ENCODE assay signal across 24 cellular contexts in the genomic region with DNA sequence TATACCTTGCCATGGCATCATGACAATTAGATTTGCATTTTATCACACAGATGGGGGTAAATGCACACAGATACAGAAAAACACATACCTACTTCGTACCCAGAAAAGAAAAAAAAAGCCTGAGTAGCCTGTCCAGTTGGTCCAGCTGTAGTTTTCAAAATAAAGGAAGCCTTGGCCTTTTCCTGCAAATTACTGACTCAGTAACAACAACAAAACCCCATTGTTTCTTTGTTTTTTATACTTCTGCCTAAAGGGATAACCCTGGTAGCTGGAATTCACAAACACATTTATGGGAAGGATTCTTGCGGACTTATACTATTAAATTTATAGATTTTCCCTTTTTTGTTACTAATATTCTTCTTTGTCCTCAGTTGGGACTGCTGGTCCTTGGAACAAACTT.
A peak's percentile ranks its signal among the peaks of the same experiment; 100 is the strongest.
DNase-seq lines count a peak whose midpoint lies in the region; ATAC-seq, FAIRE-seq and TF ChIP-seq lines count a peak whose summit lies in the region.
"Had no signal": no experiment of that assay in that cellular context is flagged by ENCODE, and none has a peak within 500 bp of the region (broad histone marks: within the 10 kb centered on the region; RNA-seq: fewer than 3 reads in every experiment).

No MANE protein-coding gene starts in this region.

- H3K4me3 ChIP-seq in H1 (ENCODE audit: extremely low read depth in 1 of 4, insufficient read depth in 2 of 4, low read depth in 3 of 4, low read length in 4 of 4), result no peak overlapping the region
- H3K4me3 ChIP-seq: A549, SK-N-MC had no signal

- no peak overlapping the region for H3K4me2 ChIP-seq in H1 (ENCODE audit: insufficient read depth in 1 of 2, low read depth in 2 of 2, low read length in 2 of 2)
- H3K4me2 ChIP-seq: A549 had no signal

- no peak overlapping the region for H2BK15ac ChIP-seq in H1 (ENCODE audit: low read length)

- H3K56ac ChIP-seq in H1 (replicated peaks; ENCODE audit: insufficient read length, low read depth, low read length), result no peak overlapping the region

- H2BK20ac ChIP-seq in H1 (ENCODE audit: low read length), result no peak overlapping the region

- H4K5ac ChIP-seq in H1 (ENCODE audit: insufficient read length, low read depth, low read length), result no peak overlapping the region

- no peak for TF ChIP-seq POLR2A in H1 (IDR thresholded peaks at IDR 0.05; ENCODE audit: control extremely low read depth in 1 of 2, low read depth in 2 of 2, low read length in 2 of 2)

- H2BK12ac ChIP-seq in H1 (ENCODE audit: low read depth, low read length), result no peak overlapping the region

- no peaks in the 10 kb centered on the region for H3K36me3 ChIP-seq in H1 (ENCODE audit: control insufficient read depth in 2 of 4, insufficient read depth in 4 of 4, low read length in 3 of 4)

- no peak overlapping the region for H3K14ac ChIP-seq in H1 (ENCODE audit: insufficient read length)

- no peak overlapping the region for H3K18ac ChIP-seq in H1 (ENCODE audit: extremely low read depth, low read length)

- H3K23me2 ChIP-seq in H1 (ENCODE audit: low read depth, low read length), result no peaks in the 10 kb centered on the region

- no peak overlapping the region for H2BK5ac ChIP-seq in H1 (ENCODE audit: low read depth, low read length)

- in situ Hi-C loops in GM13977 (cut with MboI; ENCODE audit: low pct_unique_long_range_greater_than_20kb, low sequenced_read_pairs, unreplicated experiment), result no loop called here

- no peak overlapping the region for H4K8ac ChIP-seq in H1 (ENCODE audit: extremely low read depth, insufficient read depth, low read length)

- no peak overlapping the region for H2BK120ac ChIP-seq in H1 (replicated peaks; ENCODE audit: low read depth, low read length)

- peak overlapping the region; percentile 32; the same call in 1 of the 2 replicates for H2AFZ ChIP-seq in H1 (ENCODE audit: low read length)

- DNase-seq in HT1080 (ENCODE audit: low read depth) (peak; percentile 14), H1 (ENCODE audit: low read depth in 1 of 2, low spot score in 2 of 2) (no peak), glomerular endothelial cell (ENCODE audit: extremely low read depth, low read depth, low spot score) (peak; percentile 62), pulmonary artery endothelial cell (ENCODE audit: low read depth, low spot score) (peak; percentile 75), AML-193 (lab: John Stamatoyannopoulos, UW) (no peak), GM13977 (ENCODE audit: low spot score) (no peak)
- DNase-seq in activated effector memory CD4-positive, alpha-beta T cell treated with Interleukin-2 at 50 U/mL for 16 hours, result no peak
- DNase-seq: C1 segment of cervical spinal cord; CD8-positive, alpha-beta memory T cell; DMS79 treated with DMSO at 0.1 percent for 48 hours; H9; MM.1S; NCI-H1092 treated with DMSO at 0.1 percent for 48 hours; NCI-H146; NCI-H2029 treated with DMSO at 0.1 percent for 48 hours; NCI-H510A treated with DMSO at 0.1 percent for 48 hours; NCI-H774; OCI-M1; Right ventricle myocardium superior had no signal

- WGBS in H1 (ENCODE audit: extremely low coverage in 1 of 2, insufficient coverage in 1 of 2, insufficient read length in 1 of 2, insufficient replicate concordance in 2 of 2, low coverage in 1 of 2, low lambda C conversion rate in 2 of 2, missing lambda C conversion rate in 1 of 2), 2 experiments, result 88% methylated on average over 2 of the region's 2 CpGs; no CpG with 5 or more reads in 1 of the 2 experiments

- ATAC-seq in HG03025 (IDR thresholded peaks at IDR 0.05; ENCODE audit: low FRiP score, unreplicated experiment), result no peak
- ATAC-seq: A549 had no signal

- no peak overlapping the region for H4K91ac ChIP-seq in H1 (replicated peaks; ENCODE audit: insufficient read length, low read length)

- H3K9ac ChIP-seq in H1 (replicated peaks in 1 of 4; ENCODE audit: extremely low read depth in 1 of 4, low read depth in 3 of 4, low read length in 3 of 4), result no peak overlapping the region

- no peak overlapping the region for H2AK5ac ChIP-seq in H1 (ENCODE audit: low read depth, low read length)

- H3K4ac ChIP-seq in H1 (replicated peaks; ENCODE audit: insufficient read length, low read depth, low read length), result no peak overlapping the region

- H3K23ac ChIP-seq in H1 (ENCODE audit: insufficient read length), result no peak overlapping the region

- 0 out of 7 replicates have a peak, but pooled peaks cover 0 to 2% (median 0%) of the 10 kb centered on the region in 4 experiments for H3K4me1 ChIP-seq in H1 (replicated peaks in 1 of 4; ENCODE audit: control insufficient read depth in 3 of 4, insufficient read depth in 4 of 4, low read length in 3 of 4)
- H3K4me1 ChIP-seq: A549 had no signal

- no peaks in the 10 kb centered on the region for H3K79me2 ChIP-seq in H1 (ENCODE audit: control insufficient read depth in 1 of 2, insufficient read depth in 2 of 2, low read length in 2 of 2)

- FAIRE-seq in H1 (lab: Jason Lieb, UNC), result no peak
- FAIRE-seq: A549, D721Med, G401.6 had no signal

- H3K27ac ChIP-seq in H1 (ENCODE audit: low read depth, low read length), result no peak overlapping the region
- H3K27ac ChIP-seq: A549, SK-N-MC had no signal

- H3K9me3 ChIP-seq in H1 (ENCODE audit: insufficient read depth in 2 of 2, low read depth in 1 of 2, low read length in 1 of 2), result no peaks in the 10 kb centered on the region
- H3K9me3 ChIP-seq: A549 had no signal

- no peaks in the 10 kb centered on the region for H4K20me1 ChIP-seq in H1 (replicated peaks in 1 of 2; ENCODE audit: control insufficient read depth in 1 of 2, insufficient read depth in 2 of 2, low read length in 2 of 2)

- POLR2A ChIA-PET in H1 (lab: Charles Lee; ENCODE audit: partially characterized antibody), result no interaction called here

- H3K79me1 ChIP-seq in H1 (ENCODE audit: low read depth, low read length), result no peaks in the 10 kb centered on the region

- no peak for TF ChIP-seq CTCF in H1 (IDR thresholded peaks at IDR 0.05; ENCODE audit: control extremely low read depth in 1 of 3, insufficient read depth in 1 of 3, low read depth in 1 of 3, low read length in 3 of 3)
- TF ChIP-seq CTCF in GM13977 (IDR thresholded peaks at IDR 0.05; ENCODE audit: extremely low read depth, insufficient read depth, missing control alignments), result no peak

- H3K27me3 ChIP-seq in H1 (replicated peaks in 1 of 4; ENCODE audit: control insufficient read depth in 3 of 4, extremely low read depth in 1 of 4, insufficient read depth in 3 of 4, low read length in 3 of 4), result no peaks in the 10 kb centered on the region

- no peak for TF ChIP-seq EP300 in H1 (IDR thresholded peaks at IDR 0.05; ENCODE audit: borderline replicate concordance in 1 of 2, low read depth in 2 of 2, low read length in 2 of 2)

- no peak for TF ChIP-seq RAD21 in H1 (IDR thresholded peaks at IDR 0.05 in 1 of 2, conservative IDR thresholded peaks at IDR 0.05 in 1 of 2; ENCODE audit: low read depth in 2 of 2, low read length in 2 of 2)

- CTCF ChIA-PET in H1 (lab: Charles Lee; ENCODE audit: partially characterized antibody), result interaction anchor here (1.1 kb wide), 1 partner anchor 18 kb away, joined by 3 read pairs; no protein-coding TSS in a partner anchor

TF ChIP-seq in H1, 55 proteins besides CTCF, POLR2A, EP300 and RAD21 (continues in another document):
- TF ChIP-seq HDAC6 (IDR thresholded peaks at IDR 0.05; ENCODE audit: low read depth, low read length), result no peak
- no peak for TF ChIP-seq GTF2F1 (IDR thresholded peaks at IDR 0.05; ENCODE audit: borderline replicate concordance, low read depth, low read length)
- no peak for TF ChIP-seq CHD2 (IDR thresholded peaks at IDR 0.05; ENCODE audit: low read length)
- TF ChIP-seq TBP (IDR thresholded peaks at IDR 0.05; ENCODE audit: low read depth, low read length), result no peak
- no peak for TF ChIP-seq JUND (IDR thresholded peaks at IDR 0.05; ENCODE audit: low read length)

Comparison
In these comparisons a context has a peak if more than half of its experiments do, and no peak if none do; other contexts are left out.
1. DNase-seq: peak in HT1080 (single experiment), glomerular endothelial cell (single experiment) and pulmonary artery endothelial cell (single experiment); none in H1 (0 of 2), activated effector memory CD4-positive, alpha-beta T cell treated with Interleukin-2 at 50 U/mL for 16 hours (single experiment), AML-193 (0 of 2) and GM13977 (single experiment).